In the genomic region with DNA sequence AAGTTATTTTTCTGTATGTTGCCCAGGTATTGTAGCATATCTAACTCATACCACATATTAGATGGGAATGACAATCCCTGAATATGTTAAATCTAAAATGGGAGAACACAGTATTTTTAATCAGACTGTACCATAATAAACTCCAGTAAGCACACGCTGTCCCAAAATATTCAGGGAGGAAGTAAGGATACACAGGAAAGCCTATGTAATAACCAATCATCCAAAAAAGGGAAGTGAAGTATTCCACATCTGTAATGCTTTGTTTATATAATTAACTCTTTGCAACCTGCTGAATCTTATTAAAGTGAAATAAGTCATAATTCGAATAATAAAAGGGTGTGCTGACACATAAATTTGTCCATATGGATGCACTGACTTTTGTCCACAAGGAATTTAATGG, we compare ENCODE assay signal across 22 cellular contexts.
"Had no signal": no experiment of that assay in that cellular context is flagged by ENCODE, and none has a peak within 500 bp of the region (broad histone marks: within the 10 kb centered on the region; RNA-seq: fewer than 3 reads in every experiment).

No MANE protein-coding gene starts in this region.

- DNase-seq: activated CD4-positive, alpha-beta T cell treated with anti-CD3 and anti-CD28 coated beads for 48 hours; activated CD4-positive, alpha-beta T cell treated with anti-CD3 and anti-CD28 coated beads, Interleukin-2, amount 50 U/mL, for 4 hours; activated CD4-positive, CD25-positive, alpha-beta regulatory T cell treated with anti-CD3 and anti-CD28 coated beads, Interleukin-2, amount 50 U/mL, for 72 hours; activated CD8-positive, alpha-beta memory T cell treated with anti-CD3 and anti-CD28 coated beads, Interleukin-2, amount 50 U/mL, for 48 hours; activated CD8-positive, alpha-beta T cell treated with anti-CD3 and anti-CD28 coated beads, Interleukin-2, amount 10 ng/mL, durations not matched to agents 7 days and 5 days; activated T-cell treated with anti-CD3 and anti-CD28 coated beads, Interleukin-2, amount 50 U/mL, for 1 hour; aorta; cortex of kidney; MG63; NCI-H1048; NCI-H1930; NCI-H2171; NCI-H345; NCI-H510A; NCI-H526 treated with DMSO at 0.1 percent for 48 hours; PC-3; SHP77 had no signal

- H3K9ac ChIP-seq: KMS-11 had no signal

- H3K9me3 ChIP-seq: breast epithelium, MG63, SJSA1 had no signal

- H3K4me3 ChIP-seq: breast epithelium, MG63, SJSA1 had no signal

- H3K4me1 ChIP-seq: breast epithelium, SJSA1 had no signal

- H3K27ac ChIP-seq: breast epithelium, KMS-11, SJSA1 had no signal

- ATAC-seq: activated CD8-positive, alpha-beta T cell treated with anti-CD3 and anti-CD28 coated beads, Interleukin-2, amount 10 ng/mL, durations not matched to agents 7 days and 5 days; PC-3; SK-N-SH treated with all-trans-retinoic acid at 6 μM for 48 hours; WTC11 had no signal

- H3K36me3 ChIP-seq: breast epithelium, MG63, SJSA1 had no signal

- H3K4me2 ChIP-seq: KMS-11 had no signal

- H3K27me3 ChIP-seq: breast epithelium, MG63, SJSA1 had no signal
